In genomic region chr1:26284597-26285351, GRCh38 we compare ENCODE assay signal across 8 cellular contexts. TPM values are rescaled to one million over a fixed set of nuclear protein-coding genes. Genes with fewer than 3 reads are reported as not detected.
DNase-seq lines count a peak whose midpoint lies in the region; ATAC-seq and TF ChIP-seq lines count a peak whose summit lies in the region.

No MANE protein-coding gene starts in this region.

- 43% methylated on average over 19 of the region's 22 CpGs for WGBS in SK-N-SH (ENCODE audit: low lambda C conversion rate)

- H3K79me2 ChIP-seq in SK-N-SH (ENCODE audit: insufficient read depth): peaks cover 48% of the 10 kb centered on the region

- no peaks in the 10 kb centered on the region for H3K9me2 ChIP-seq in SK-N-SH

- no peaks in the 10 kb centered on the region for H3K27me3 ChIP-seq in SK-N-SH (ENCODE audit: insufficient read depth)
- no peaks in the 10 kb centered on the region for H3K27me3 ChIP-seq in vagina

- peak overlapping the region; percentile 56; the same call in 1 of the 2 replicates for H3K4me2 ChIP-seq in SK-N-SH

- no peak overlapping the region for H2AFZ ChIP-seq in SK-N-SH (ENCODE audit: low read depth)

- POLR2A ChIA-PET in SK-N-SH (lab: Yijun Ruan, JAX): interaction anchor here (0.5 kb wide), 1 partner anchor 79 kb away, joined by 5 read pairs; no protein-coding TSS in a partner anchor

- H3K9ac ChIP-seq in SK-N-SH: no peak overlapping the region

- peaks cover 28 to 33% of the 10 kb centered on the region in 2 experiments; a peak in 3 of 4 replicates for H3K4me1 ChIP-seq in SK-N-SH (ENCODE audit: control insufficient read depth in 1 of 2, insufficient read depth in 2 of 2, low read depth in 1 of 2, low read length in 1 of 2)
- H3K4me1 ChIP-seq in vagina: peaks cover 86% of the 10 kb centered on the region

- no peak for TF ChIP-seq POLR2A in vagina (IDR thresholded peaks at IDR 0.05)

- peaks cover 9 to 11% of the 10 kb centered on the region in 2 experiments for H3K36me3 ChIP-seq in SK-N-SH (replicated peaks in 1 of 2; ENCODE audit: control insufficient read depth in 1 of 2, insufficient read depth in 2 of 2, low read length in 1 of 2)
- H3K36me3 ChIP-seq in vagina: peaks cover 0 to 8% of the 10 kb centered on the region in 2 donors

- peak overlapping the region in 1 of 2 experiments; percentile 50; a peak in 2 of 4 replicates for H3K27ac ChIP-seq in SK-N-SH (ENCODE audit: low read depth in 2 of 2, low read length in 1 of 2)
- peak overlapping the region; percentile 53 for H3K27ac ChIP-seq in vagina

- no peak overlapping the region; a peak in 1 of 4 replicates for H3K4me3 ChIP-seq in SK-N-SH (ENCODE audit: low read depth in 2 of 2, low read length in 1 of 2)
- H3K4me3 ChIP-seq in vagina: no peak overlapping the region

- intact Hi-C loops in Right ventricle myocardium superior (cut with DNase I) (loop anchor here (10.0 kb wide), 1 partner anchor 80 kb away; no protein-coding TSS in a partner anchor), vagina (cut with DNase I) (loop anchor here (5.0 kb wide), 1 partner anchor 38 kb away; no protein-coding TSS in a partner anchor)

- CTCF ChIA-PET in SK-N-SH (lab: Yijun Ruan, JAX): interaction anchor here (0.6 to 10.7 kb wide), 32 partner anchors 9 to 154 kb away, joined by 3 to 213 read pairs (median 6); partner anchors contain the start of genes CD52, CEP85, LIN28A and UBXN11

- no peak for TF ChIP-seq EP300 in SK-N-SH (IDR thresholded peaks at IDR 0.05; ENCODE audit: borderline replicate concordance in 1 of 2, low read depth in 1 of 2, low read length in 1 of 2)

- peak; percentile 66 for TF ChIP-seq RAD21 in SK-N-SH (IDR thresholded peaks at IDR 0.05; ENCODE audit: low read length)

- H4K20me1 ChIP-seq in SK-N-SH (ENCODE audit: insufficient read depth): peaks cover 33% of the 10 kb centered on the region

- ATAC-seq in Right ventricle myocardium superior (ENCODE audit: poor library complexity) (peak; percentile 34), GM21576 (IDR thresholded peaks at IDR 0.05; ENCODE audit: unreplicated experiment) (no peak)

- TF ChIP-seq CTCF in SK-N-SH (IDR thresholded peaks at IDR 0.05) (peak; percentile 75), vagina (IDR thresholded peaks at IDR 0.05) (peak in 2 of 3 experiments; percentile 47 to 48)

- H3K9me3 ChIP-seq in SK-N-SH: no peaks in the 10 kb centered on the region
- H3K9me3 ChIP-seq in vagina: no peaks in the 10 kb centered on the region

- peaks cover 19% of the 10 kb centered on the region for H3F3A ChIP-seq in SK-N-SH (replicated peaks; ENCODE audit: insufficient read depth)

- peak; percentile 65 for DNase-seq in DMS53 treated with DMSO at 0.1 percent for 48 hours (lab: John Stamatoyannopoulos, UW; ENCODE audit: unreplicated experiment)
- DNase-seq in HK-2 (ENCODE audit: unreplicated experiment): peak; percentile 90
- peak; percentile 84 for DNase-seq in SK-N-SH
- DNase-seq in activated naive CD4-positive, alpha-beta T cell (lab: John Stamatoyannopoulos, UW): peak; percentile 76 to 87 (median 82)
- DNase-seq in Right ventricle myocardium superior: peak; percentile 81
- DNase-seq in retina: peak; percentile 72
- DNase-seq in vagina (ENCODE audit: extremely low spot score in 2 of 2): peak in 1 of 2 donors; percentile 96

TF ChIP-seq in SK-N-SH, 30 proteins besides CTCF, POLR2A, EP300 and RAD21:
- TF ChIP-seq MAX (IDR thresholded peaks at IDR 0.05; ENCODE audit: low read depth): peak; percentile 92
- TF ChIP-seq USF1 (IDR thresholded peaks at IDR 0.05; ENCODE audit: borderline replicate concordance, low read depth): no peak
- peak; percentile 42; the same call in 1 of the 2 replicates for TF ChIP-seq JUND (IDR thresholded peaks at IDR 0.05)
- no peak for TF ChIP-seq POLR2AphosphoS5 (IDR thresholded peaks at IDR 0.05; ENCODE audit: low read depth, low read length)
- TF ChIP-seq TCF12 (IDR thresholded peaks at IDR 0.05): 0 out of 2 replicates have a peak, but pooled peaks have one; percentile 6
- no peak for TF ChIP-seq FOXM1 (IDR thresholded peaks at IDR 0.05; ENCODE audit: low read depth)
- peak; percentile 80 for TF ChIP-seq FOSL2 (IDR thresholded peaks at IDR 0.05; ENCODE audit: borderline replicate concordance, low read depth)
- TF ChIP-seq SMC3 (IDR thresholded peaks at IDR 0.05; ENCODE audit: low read depth, low read length): peak; percentile 63

RNA-seq across cellular contexts. Expression of gene SH3BGRL3, which starts 4.9 kb away (rescaled TPM):
- 131 and 202 TPM in 2 replicates for polyA plus RNA-seq in SK-N-SH (2012; rRNA removed)
- 152 and 168 TPM in 2 replicates for polyA plus RNA-seq in SK-N-SH (2012; cell fraction: cytosol; rRNA removed)
- polyA plus RNA-seq in SK-N-SH (2012; cell fraction: nucleus; rRNA removed): 42.7 and 49.7 TPM in 2 replicates
- total RNA-seq in Right ventricle myocardium superior (33.9 TPM), vagina (115 TPM)

RNA-seq across cellular contexts. Expression of gene UBXN11, which starts 21.7 kb away (rescaled TPM):
- 30.6 and 35.3 TPM in 2 replicates for polyA plus RNA-seq in SK-N-SH (2012; rRNA removed)
- polyA plus RNA-seq in SK-N-SH (2012; cell fraction: cytosol; rRNA removed): 5.8 and 8.5 TPM in 2 replicates
- 201 and 211 TPM in 2 replicates for polyA plus RNA-seq in SK-N-SH (2012; cell fraction: nucleus; rRNA removed)
- total RNA-seq in Right ventricle myocardium superior: 8.3 TPM
- 7.1 TPM for total RNA-seq in vagina

RNA-seq across cellular contexts. Expression of gene CD52, which starts 33.0 kb away (rescaled TPM):
- not detected in 2 replicates for polyA plus RNA-seq in SK-N-SH (2012; rRNA removed)
- not detected in 2 replicates for polyA plus RNA-seq in SK-N-SH (2012; cell fraction: cytosol; rRNA removed)
- not detected in 2 replicates for polyA plus RNA-seq in SK-N-SH (2012; cell fraction: nucleus; rRNA removed)
- total RNA-seq in Right ventricle myocardium superior: 4.4 TPM
- total RNA-seq in vagina: 8.1 TPM

RNA-seq across cellular contexts. Expression of gene CEP85, which starts 50.8 kb away (rescaled TPM):
- 12.1 and 16.6 TPM in 2 replicates for polyA plus RNA-seq in SK-N-SH (2012; rRNA removed)
- 6.1 and 9.2 TPM in 2 replicates for polyA plus RNA-seq in SK-N-SH (2012; cell fraction: cytosol; rRNA removed)
- 24.1 and 38.1 TPM in 2 replicates for polyA plus RNA-seq in SK-N-SH (2012; cell fraction: nucleus; rRNA removed)
- total RNA-seq in Right ventricle myocardium superior (82.5 TPM), vagina (9.1 TPM)
